ENCODE assay signal across 10 cellular contexts in the genomic region with DNA sequence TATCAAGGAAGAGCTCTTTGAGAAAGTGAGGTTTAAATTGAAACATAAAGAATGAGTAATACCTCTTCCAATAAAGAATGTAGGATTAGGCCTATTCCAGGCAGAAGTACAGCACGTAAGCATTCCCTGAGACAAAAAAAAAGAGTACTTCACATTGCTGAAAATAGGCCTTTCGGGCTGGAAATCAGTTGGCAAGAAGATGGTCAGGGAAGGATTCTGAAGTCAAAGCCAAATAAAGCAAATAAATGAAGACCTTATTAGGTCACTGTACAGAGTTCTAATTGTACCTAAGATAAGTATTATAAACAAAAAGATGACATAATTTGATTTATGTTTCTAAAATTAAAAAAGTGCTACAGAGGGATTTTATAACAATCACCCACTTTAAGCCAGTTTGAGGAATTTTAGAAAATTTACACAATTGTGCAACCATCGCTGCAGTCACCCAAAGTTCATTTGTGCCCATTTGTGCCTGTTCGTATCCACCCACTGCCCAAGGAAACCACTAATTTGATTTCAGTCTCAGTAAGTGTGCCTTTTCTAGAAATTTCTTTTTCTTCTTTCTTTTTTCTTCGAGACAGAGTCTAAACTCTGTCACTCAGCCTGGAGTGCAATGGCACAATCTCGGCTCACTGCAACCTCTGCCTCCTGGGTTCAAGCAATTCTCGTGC.
"Had no signal": no experiment of that assay in that cellular context is flagged by ENCODE, and none has a peak within 500 bp of the region (broad histone marks: within the 10 kb centered on the region; RNA-seq: fewer than 3 reads in every experiment).

No MANE protein-coding gene starts in this region.

- H3K36me3 ChIP-seq: brain microvascular endothelial cell, gastrocnemius medialis, heart right ventricle, ovary had no signal

- H3K27ac ChIP-seq: brain microvascular endothelial cell, gastrocnemius medialis, ovary, testis had no signal

- H3K9me3 ChIP-seq: gastrocnemius medialis, ovary, testis had no signal

- DNase-seq: activated CD4-positive, alpha-beta T cell treated with anti-CD3 and anti-CD28 coated beads, Interleukin-2, amount 10 ng/mL, durations not matched to agents 7 days and 5 days; activated CD4-positive, CD25-positive, alpha-beta regulatory T cell; activated naive CD4-positive, alpha-beta T cell treated with anti-CD3 and anti-CD28 coated beads, Interleukin-2, amount 10 ng/mL, durations not matched to agents 7 days and 5 days; activated T-cell treated with anti-CD3 and anti-CD28 coated beads for 4 hours; brain microvascular endothelial cell; gastrocnemius medialis; heart right ventricle; ovary; stimulated activated CD4-positive, alpha-beta T cell treated with anti-CD3 and anti-CD28 coated beads, Interleukin-4, amount 100 ng/mL, for 24 hours; testis had no signal

- H3K4me1 ChIP-seq: gastrocnemius medialis, heart right ventricle, testis had no signal

- H3K27me3 ChIP-seq: brain microvascular endothelial cell, gastrocnemius medialis, heart right ventricle, ovary, testis had no signal

- H3K4me3 ChIP-seq: gastrocnemius medialis, heart right ventricle, ovary, testis had no signal

- ATAC-seq: gastrocnemius medialis had no signal
